Comparison of ENCODE assay signal across 14 cellular contexts in genomic region chr5:122751293-122751753, GRCh38. TPM values are rescaled to one million over a fixed set of nuclear protein-coding genes. Genes with fewer than 3 reads are reported as not detected.
DNase-seq lines count a peak whose midpoint lies in the region; ATAC-seq, FAIRE-seq and TF ChIP-seq lines count a peak whose summit lies in the region.
"Had no signal": no experiment of that assay in that cellular context is flagged by ENCODE, and none has a peak within 500 bp of the region (broad histone marks: within the 10 kb centered on the region; RNA-seq: fewer than 3 reads in every experiment).

No MANE protein-coding gene starts in this region.

- H3K4me1 Mint-ChIP-seq in T-cell: no peaks in the 10 kb centered on the region
- H3K4me1 Mint-ChIP-seq: activated T-helper 17 cell treated with anti-CD3 and anti-CD28 coated beads, Interleukin-2, amount 50 U/mL, for 72 hours had no signal

- TF ChIP-seq POLR2A in K562 (conservative IDR thresholded peaks at IDR 0.05) (no peak), tibial nerve (IDR thresholded peaks at IDR 0.05) (no peak)

- no TSS peak for BruUV-seq in K562 (replicated peaks; lab: Mats Ljungman, UMichigan)

- 7% methylated on average over 6 of the region's 7 CpGs for WGBS in K562 (ENCODE audit: insufficient coverage, low coverage, missing lambda C conversion rate)
- WGBS in tibial nerve, 2 donors: 79 to 84% methylated on average over 7 of the region's 7 CpGs

- H3K4me3 ChIP-seq in K562 (no peak overlapping the region), keratinocyte (ENCODE audit: control insufficient read depth in 2 of 3, extremely low read depth in 1 of 3, insufficient read depth in 2 of 3, low read depth in 1 of 3, low read length in 3 of 3) (peak overlapping the region in 1 of 3 experiments; percentile 2), tibial nerve (no peak overlapping the region)

- dilution Hi-C loops in keratinocyte (cut with MboI; ENCODE audit: extremely low pct_ligation_motif_present, low sequenced_read_pairs): no loop called here

- H3K4me1 ChIP-seq in K562 (replicated peaks in 1 of 2; ENCODE audit: control insufficient read depth in 2 of 2, insufficient read depth in 2 of 2, low read length in 2 of 2) (no peaks in the 10 kb centered on the region), keratinocyte (ENCODE audit: control insufficient read depth, extremely low read depth, insufficient read depth, low read length) (peaks cover 33% of the 10 kb centered on the region), tibial nerve (no peaks in the 10 kb centered on the region)

- H3K9me3 Mint-ChIP-seq in T-cell: no peaks in the 10 kb centered on the region
- H3K9me3 Mint-ChIP-seq: activated T-helper 17 cell treated with anti-CD3 and anti-CD28 coated beads, Interleukin-2, amount 50 U/mL, for 72 hours had no signal

- H3K4me3 Mint-ChIP-seq in T-cell: no peak overlapping the region
- H3K4me3 Mint-ChIP-seq: activated T-helper 17 cell treated with anti-CD3 and anti-CD28 coated beads, Interleukin-2, amount 50 U/mL, for 72 hours had no signal

- no peaks in the 10 kb centered on the region for H3K79me2 ChIP-seq in K562 (ENCODE audit: control insufficient read depth, insufficient read depth, low read length)
- no peaks in the 10 kb centered on the region for H3K79me2 ChIP-seq in keratinocyte (ENCODE audit: control insufficient read depth, insufficient read depth, low read length)

- H3K27ac Mint-ChIP-seq in T-cell: no peak overlapping the region
- H3K27ac Mint-ChIP-seq: activated T-helper 17 cell treated with anti-CD3 and anti-CD28 coated beads, Interleukin-2, amount 50 U/mL, for 72 hours had no signal

- H3K4me2 ChIP-seq in K562 (ENCODE audit: insufficient read depth, low read length): no peak overlapping the region
- H3K4me2 ChIP-seq in keratinocyte (ENCODE audit: control insufficient read depth, extremely low read depth, insufficient read depth, low read depth, low read length): peak overlapping the region; percentile 74

- H3K36me3 ChIP-seq in K562 (ENCODE audit: control insufficient read depth, insufficient read depth, low read length): no peaks in the 10 kb centered on the region
- no peaks in the 10 kb centered on the region for H3K36me3 ChIP-seq in keratinocyte (ENCODE audit: control insufficient read depth in 2 of 2, extremely low read depth in 1 of 2, insufficient read depth in 2 of 2, low read length in 2 of 2)
- no peaks in the 10 kb centered on the region for H3K36me3 ChIP-seq in tibial nerve

- intact Hi-C loops in K562 (cut with micrococcal nuclease): no loop called here

- no peaks in the 10 kb centered on the region for H3K36me3 Mint-ChIP-seq in T-cell

- H4K20me1 ChIP-seq in K562 (replicated peaks; ENCODE audit: control insufficient read depth, insufficient read depth, low read length): no peaks in the 10 kb centered on the region
- H4K20me1 ChIP-seq in keratinocyte (ENCODE audit: control insufficient read depth, extremely low read depth, insufficient read depth, low read length): no peaks in the 10 kb centered on the region

- ATAC-seq in HG02759 (IDR thresholded peaks at IDR 0.05; ENCODE audit: unreplicated experiment): peak; percentile 68
- peak; percentile 25; the same call in 1 of the 3 replicates for ATAC-seq in K562
- ATAC-seq in T-cell (replicated peaks in 1 of 4): no peak
- ATAC-seq: activated T-helper 17 cell treated with anti-CD3 and anti-CD28 coated beads, Interleukin-2, amount 50 U/mL, for 72 hours; PC-3 had no signal

- TF ChIP-seq EP300 in K562 (IDR thresholded peaks at IDR 0.05; ENCODE audit: low read length): no peak
- TF ChIP-seq EP300 in tibial nerve (IDR thresholded peaks at IDR 0.05): no peak

- TF ChIP-seq RAD21 in K562 (CRISPR knock-in tag; conservative IDR thresholded peaks at IDR 0.05 in 1 of 2, IDR thresholded peaks at IDR 0.05 in 1 of 2): no peak

- POLR2A ChIA-PET in K562 (lab: Yijun Ruan, JAX) (interaction anchor here (0.6 to 1.0 kb wide), 2 partner anchors 10 to 37 kb away, joined by 4 to 6 read pairs; no protein-coding TSS in a partner anchor), T-cell (lab: Charles Lee) (interaction anchor here in 1 of 2 donors (0.6 to 0.7 kb wide), 2 partner anchors 81 to 98 kb away, joined by 4 to 6 read pairs; no protein-coding TSS in a partner anchor)

- TF ChIP-seq CTCF in K562 (IDR thresholded peaks at IDR 0.05 in 2 of 3, conservative IDR thresholded peaks at IDR 0.05 in 1 of 3; ENCODE audit: insufficient read depth in 2 of 3, low read depth in 1 of 3, low read length in 3 of 3) (no peak), keratinocyte (optimal IDR thresholded peaks at IDR 0.05 in 1 of 3, IDR thresholded peaks at IDR 0.05 in 1 of 3, conservative IDR thresholded peaks at IDR 0.05 in 1 of 3; ENCODE audit: extremely low read depth in 1 of 3, insufficient read depth in 2 of 3, low read length in 3 of 3) (no peak), tibial nerve (IDR thresholded peaks at IDR 0.05) (no peak)

- no peaks in the 10 kb centered on the region for H3K9me3 ChIP-seq in K562 (replicated peaks; ENCODE audit: control insufficient read depth, insufficient read depth, low read depth, low read length)
- H3K9me3 ChIP-seq in keratinocyte (ENCODE audit: control insufficient read depth, low read depth, low read length): no peaks in the 10 kb centered on the region
- no peaks in the 10 kb centered on the region for H3K9me3 ChIP-seq in tibial nerve

- H2AFZ ChIP-seq in K562 (ENCODE audit: low read depth, low read length) (no peak overlapping the region), keratinocyte (ENCODE audit: control insufficient read depth, low read length) (peak overlapping the region; percentile 79)

- in situ Hi-C loops in K562 (cut with MboI): no loop called here

- CTCF ChIA-PET in K562 (lab: Yijun Ruan, JAX; ENCODE audit: low intra/inter-chr PET ratio) (no interaction called here), T-cell (lab: Charles Lee) (interaction anchor here in 1 of 2 donors (1.1 kb wide), 1 partner anchor 47 kb away, joined by 3 read pairs; no protein-coding TSS in a partner anchor)

- DNase-seq in 8988T: peak; percentile 37
- DNase-seq in K562 (ENCODE audit: extremely low read depth in 1 of 4, low spot score in 3 of 4): no peak
- DNase-seq in keratinocyte (ENCODE audit: low read depth, low spot score): peak; percentile 95
- no peak for DNase-seq in GM19240 (ENCODE audit: insufficient read length, low spot score)
- DNase-seq in NCI-H510A treated with DMSO at 0.1 percent for 48 hours (lab: John Stamatoyannopoulos, UW): no peak
- no peak for DNase-seq in tibial nerve (ENCODE audit: low spot score in 2 of 2)
- no peak for DNase-seq in T-cell
- DNase-seq: activated CD4-positive, CD25-positive, alpha-beta regulatory T cell; NCI-H187; PC-3; stimulated activated CD4-positive, alpha-beta T cell treated with anti-CD3 and anti-CD28 coated beads, Interleukin-4, amount 100 ng/mL, for 1 hour had no signal

- no peak overlapping the region for H3K27ac ChIP-seq in K562 (ENCODE audit: extremely low read depth, low read depth, low read length)
- peak overlapping the region; percentile 73 for H3K27ac ChIP-seq in keratinocyte (ENCODE audit: control insufficient read depth, insufficient read depth, low read length)
- H3K27ac ChIP-seq in tibial nerve: no peak overlapping the region

- peaks cover 6 to 9% of the 10 kb centered on the region in 2 donors for H3K27me3 Mint-ChIP-seq in T-cell

- no peaks in the 10 kb centered on the region for H3K9me1 ChIP-seq in K562 (ENCODE audit: control insufficient read depth, insufficient read depth, low read length)
- H3K9me1 ChIP-seq in keratinocyte (ENCODE audit: control insufficient read depth, extremely low read depth, insufficient read depth, low read length): no peaks in the 10 kb centered on the region

- H3K27me3 ChIP-seq in K562 (ENCODE audit: control insufficient read depth in 2 of 2, insufficient read depth in 2 of 2, low read length in 2 of 2) (peaks cover 0 to 12% of the 10 kb centered on the region in 2 experiments; a peak in 2 of 5 replicates), keratinocyte (ENCODE audit: control insufficient read depth, extremely low read depth, insufficient read depth, low read length) (no peaks in the 10 kb centered on the region), tibial nerve (no peaks in the 10 kb centered on the region)

- H3K9ac ChIP-seq in K562 (ENCODE audit: insufficient read depth in 1 of 2, low read depth in 2 of 2, low read length in 2 of 2) (no peak overlapping the region), keratinocyte (ENCODE audit: control insufficient read depth, extremely low read depth, insufficient read depth, low read length) (peak overlapping the region; percentile 49)

- FAIRE-seq in K562 (lab: Jason Lieb, UNC) (no peak), keratinocyte (lab: Jason Lieb, UNC) (peak; percentile 91)
- FAIRE-seq: colon had no signal

RNA-seq across cellular contexts. Expression of gene SNX2, which starts 23.6 kb away (rescaled TPM):
- total RNA-seq in K562 (2011; cell fraction: chromatin; rRNA removed; ENCODE audit: low replicate concordance): 18.3 and 43.6 TPM in 2 replicates
- 12.3 and 15.4 TPM in 2 replicates for total RNA-seq in K562 (2011; cell fraction: nucleolus; rRNA removed)
- total RNA-seq in K562 (2011; cell fraction: nucleoplasm; rRNA removed): 22.5 and 28.0 TPM in 2 replicates
- 33.8 and 35.2 TPM in 2 replicates for total RNA-seq in K562 (2014; rRNA removed)
- 67.4 and 75.9 TPM in 2 replicates for total RNA-seq in K562 (2014; rRNA removed; fragmentation: Illumina TruSeq; extraction: Trizol)
- 59.6 and 61.5 TPM in 2 replicates for total RNA-seq in K562 (2015; rRNA removed; fragmentation: Illumina TruSeq; extraction: Trizol)
- 43.6 and 45.8 TPM in 2 replicates for total RNA-seq in K562 (2021)
- polyA plus RNA-seq in K562 (2011; rRNA removed): 60.8 and 61.9 TPM in 2 replicates
- polyA plus RNA-seq in K562 (2011; cell fraction: cytosol; rRNA removed): 10.6 and 21.0 TPM in 2 replicates
- 7.3 and 13.0 TPM in 2 replicates for polyA plus RNA-seq in K562 (2011; cell fraction: nucleus; rRNA removed)
- polyA plus RNA-seq in K562 (2012): 52.4 and 63.1 TPM in 2 replicates
- 50.3 and 58.1 TPM in 2 replicates for polyA plus RNA-seq in K562 (2014; fragmentation: Illumina TruSeq; extraction: Trizol)
- 10 to 100 TPM; 52.8 to 86.0 TPM for polyA plus RNA-seq in K562 (2014; fragmentation: Nextera tagmentation; extraction: Ambion mirVana)
- 45.2 and 47.6 TPM in 2 replicates for polyA plus RNA-seq in K562 (2014; rRNA removed)
- polyA minus RNA-seq in K562 (2011; rRNA and poly(A)+ RNA removed): 66.4 and 76.5 TPM in 2 replicates
- 40.2 and 51.1 TPM in 2 replicates for polyA minus RNA-seq in K562 (2011; cell fraction: cytosol; rRNA and poly(A)+ RNA removed)
- 17.9 and 41.4 TPM in 2 replicates for polyA minus RNA-seq in K562 (2011; cell fraction: nucleus; rRNA and poly(A)+ RNA removed)
- polyA plus RNA-seq in keratinocyte: 44.8 to 87.8 TPM (median 81.5 TPM) in 3 replicates
- polyA plus RNA-seq in keratinocyte (2011; ENCODE audit: low read depth): 49.5 TPM
- 59.0 and 96.6 TPM in 2 replicates for polyA plus RNA-seq in keratinocyte (2011; cell fraction: cytosol; rRNA removed)
- 37.6 and 42.4 TPM in 2 replicates for polyA plus RNA-seq in keratinocyte (2011; cell fraction: nucleus; rRNA removed)
- 67.2 and 79.3 TPM in 2 replicates for polyA plus RNA-seq in keratinocyte (2012; ENCODE audit: low replicate concordance)
- 30.1 to 65.1 TPM (median 53.6 TPM) in 3 replicates for polyA minus RNA-seq in keratinocyte
- 72.1 TPM for polyA minus RNA-seq in keratinocyte (2011; cell fraction: cytosol; rRNA and poly(A)+ RNA removed)
- 34.4 and 58.8 TPM in 2 replicates for polyA minus RNA-seq in keratinocyte (2011; cell fraction: nucleus; rRNA and poly(A)+ RNA removed)
- 10 to 100 TPM; 64.5 to 88.2 (median 70.2) TPM for total RNA-seq in tibial nerve
- total RNA-seq in T-cell: 10 to 100 TPM; 41.8 to 56.3 (median 47.8) TPM

Comparison
In these comparisons a context has a peak if more than half of its experiments do, and no peak if none do; other contexts are left out.
1. DNase-seq: peak in 8988T (single experiment) and keratinocyte (single experiment); none in K562 (0 of 4), GM19240 (single experiment), NCI-H510A treated with DMSO at 0.1 percent for 48 hours (single experiment), tibial nerve (0 of 2) and T-cell (0 of 34).
2. ATAC-seq: peak in HG02759 (single experiment) and K562 (single experiment); none in T-cell (0 of 4).